In genomic region chr2:63050916-63051794, GRCh38 we compare ENCODE assay signal across 9 cellular contexts. TPM values are rescaled to one million over a fixed set of nuclear protein-coding genes. Genes with fewer than 3 reads are reported as not detected.
DNase-seq lines count a peak whose midpoint lies in the region; ATAC-seq, FAIRE-seq and TF ChIP-seq lines count a peak whose summit lies in the region.
"Had no signal": no experiment of that assay in that cellular context is flagged by ENCODE, and none has a peak within 500 bp of the region (broad histone marks: within the 10 kb centered on the region; RNA-seq: fewer than 3 reads in every experiment).

No MANE protein-coding gene starts in this region.

- peak overlapping the region; percentile 61 for H3K4me3 ChIP-seq in right cardiac atrium (ENCODE audit: low read length)

- DNase-seq in activated CD4-positive, alpha-beta T cell treated with anti-CD3 and anti-CD28 coated beads, Interleukin-2, amount 10 ng/mL, durations not matched to agents 24 days and 14 days = peak; percentile 62
- DNase-seq in activated CD4-positive, alpha-beta T cell treated with anti-CD3 and anti-CD28 coated beads, Interleukin-2, amount 50 U/mL, for 4 hours = no peak
- DNase-seq in WTC11 (ENCODE audit: low spot score) (peak; percentile 62), right cardiac atrium (no peak), superior temporal gyrus (ENCODE audit: extremely low spot score) (no peak), frontal cortex (ENCODE audit: low spot score in 2 of 2) (no peak)
- peak; percentile 36 for DNase-seq in stimulated activated CD8-positive, alpha-beta memory T cell treated with anti-CD3 and anti-CD28 coated beads, Interleukin-4, amount 100 ng/mL, for 48 hours

- 7% methylated on average over 50 of the region's 50 CpGs for WGBS in right cardiac atrium

- no peak for FAIRE-seq in frontal cortex (lab: Jason Lieb, UNC)
- FAIRE-seq: endometrium had no signal

- H3K27ac Mint-ChIP-seq in activated CD4-positive, alpha-beta T cell treated with anti-CD3 and anti-CD28 coated beads, Interleukin-2, amount 10 ng/mL, durations not matched to agents 24 days and 14 days = no peak overlapping the region
- H3K27ac Mint-ChIP-seq in WTC11 = no peak overlapping the region

- peaks cover 9% of the 10 kb centered on the region for H3K4me1 ChIP-seq in right cardiac atrium (ENCODE audit: control insufficient read depth, insufficient read depth, low read length)

- CTCF ChIA-PET in WTC11 (lab: Charles Lee) = interaction anchor here (0.6 to 0.7 kb wide), 2 partner anchors 444 to 810 kb away, joined by 3 read pairs; no protein-coding TSS in a partner anchor

- H3K27ac ChIP-seq in right cardiac atrium (ENCODE audit: low read length) = no peak overlapping the region

- no peaks in the 10 kb centered on the region for H3K9me3 ChIP-seq in right cardiac atrium (ENCODE audit: control insufficient read depth, low read length)

- intact Hi-C loops in activated CD4-positive, alpha-beta T cell treated with anti-CD3 and anti-CD28 coated beads, Interleukin-2, amount 10 ng/mL, durations not matched to agents 24 days and 14 days (cut with micrococcal nuclease) = loop anchor here (10.0 kb wide), 1 partner anchor 346 kb away; the partner anchor contains the start of gene EHBP1
- intact Hi-C loops in right cardiac atrium (cut with DNase I) = no loop called here

- peaks cover 38% of the 10 kb centered on the region for H3K4me1 Mint-ChIP-seq in activated CD4-positive, alpha-beta T cell treated with anti-CD3 and anti-CD28 coated beads, Interleukin-2, amount 10 ng/mL, durations not matched to agents 24 days and 14 days
- H3K4me1 Mint-ChIP-seq in WTC11 = peaks cover 64% of the 10 kb centered on the region

- peak overlapping the region; percentile 78 for H3K4me3 Mint-ChIP-seq in activated CD4-positive, alpha-beta T cell treated with anti-CD3 and anti-CD28 coated beads, Interleukin-2, amount 10 ng/mL, durations not matched to agents 24 days and 14 days
- H3K4me3 Mint-ChIP-seq in WTC11 = peak overlapping the region; percentile 75

- TF ChIP-seq CTCF in WTC11 (IDR thresholded peaks at IDR 0.05) = no peak

- POLR2A ChIA-PET in WTC11 (lab: Charles Lee) = no interaction called here

- H3K27me3 Mint-ChIP-seq in activated CD4-positive, alpha-beta T cell treated with anti-CD3 and anti-CD28 coated beads, Interleukin-2, amount 10 ng/mL, durations not matched to agents 24 days and 14 days = peaks cover 88% of the 10 kb centered on the region
- H3K27me3 Mint-ChIP-seq in WTC11 (ENCODE audit: low read depth) = peaks cover 96% of the 10 kb centered on the region

- peak; percentile 9 for ATAC-seq in HG02852 (IDR thresholded peaks at IDR 0.05; ENCODE audit: unreplicated experiment)
- ATAC-seq in WTC11 = peak; percentile 2
- ATAC-seq in right cardiac atrium = peak in 1 of 2 donors; percentile 7

- H3K36me3 Mint-ChIP-seq in activated CD4-positive, alpha-beta T cell treated with anti-CD3 and anti-CD28 coated beads, Interleukin-2, amount 10 ng/mL, durations not matched to agents 24 days and 14 days (ENCODE audit: low read depth) = peaks cover 5% of the 10 kb centered on the region
- no peaks in the 10 kb centered on the region for H3K36me3 Mint-ChIP-seq in WTC11

- no peaks in the 10 kb centered on the region for H3K27me3 ChIP-seq in right cardiac atrium (ENCODE audit: control insufficient read depth, insufficient read depth)

- peaks cover 4% of the 10 kb centered on the region for H3K9me3 Mint-ChIP-seq in activated CD4-positive, alpha-beta T cell treated with anti-CD3 and anti-CD28 coated beads, Interleukin-2, amount 10 ng/mL, durations not matched to agents 24 days and 14 days
- H3K9me3 Mint-ChIP-seq in WTC11 = no peaks in the 10 kb centered on the region

TF ChIP-seq in WTC11, 78 proteins besides CTCF, POLR2A, EP300 and RAD21:
- TF ChIP-seq CDX4 (CRISPR knock-in tag; IDR thresholded peaks at IDR 0.05; ENCODE audit: borderline replicate concordance) = no peak
- TF ChIP-seq FOXJ3 (CRISPR knock-in tag; IDR thresholded peaks at IDR 0.05; ENCODE audit: borderline replicate concordance) = no peak
- TF ChIP-seq ZNF423 (CRISPR knock-in tag; IDR thresholded peaks at IDR 0.05) = peak; percentile 33
- no peak for TF ChIP-seq E2F4 (CRISPR knock-in tag; IDR thresholded peaks at IDR 0.05; ENCODE audit: borderline replicate concordance, low read depth)
- no peak for TF ChIP-seq FOXP1 (CRISPR knock-in tag; IDR thresholded peaks at IDR 0.05; ENCODE audit: borderline replicate concordance)
TF ChIP-seq in WTC11: peak in this region for 1.

RNA-seq across cellular contexts. Expression of gene OTX1, which starts 0.5 kb away (rescaled TPM):
- not detected in 2 replicates for total RNA-seq in activated CD4-positive, alpha-beta T cell treated with anti-CD3 and anti-CD28 coated beads, Interleukin-2, amount 10 ng/mL, durations not matched to agents 24 days and 14 days
- total RNA-seq in WTC11 (2021) = 0.90 to 1.6 TPM (median 1.2 TPM) in 3 replicates
- not detected for total RNA-seq in right cardiac atrium
- not detected for polyA plus RNA-seq in right cardiac atrium
- 0.82 TPM for total RNA-seq in frontal cortex

Comparison
In these comparisons a context has a peak if more than half of its experiments do, and no peak if none do; other contexts are left out.
1. DNase-seq: peak in activated CD4-positive, alpha-beta T cell treated with anti-CD3 and anti-CD28 coated beads, Interleukin-2, amount 10 ng/mL, durations not matched to agents 24 days and 14 days (single experiment), WTC11 (single experiment) and stimulated activated CD8-positive, alpha-beta memory T cell treated with anti-CD3 and anti-CD28 coated beads, Interleukin-4, amount 100 ng/mL, for 48 hours (single experiment); none in activated CD4-positive, alpha-beta T cell treated with anti-CD3 and anti-CD28 coated beads, Interleukin-2, amount 50 U/mL, for 4 hours (0 of 2), right cardiac atrium (0 of 3), superior temporal gyrus (single experiment) and frontal cortex (0 of 2).